Comparison of ENCODE assay signal across 27 cellular contexts in the genomic region with DNA sequence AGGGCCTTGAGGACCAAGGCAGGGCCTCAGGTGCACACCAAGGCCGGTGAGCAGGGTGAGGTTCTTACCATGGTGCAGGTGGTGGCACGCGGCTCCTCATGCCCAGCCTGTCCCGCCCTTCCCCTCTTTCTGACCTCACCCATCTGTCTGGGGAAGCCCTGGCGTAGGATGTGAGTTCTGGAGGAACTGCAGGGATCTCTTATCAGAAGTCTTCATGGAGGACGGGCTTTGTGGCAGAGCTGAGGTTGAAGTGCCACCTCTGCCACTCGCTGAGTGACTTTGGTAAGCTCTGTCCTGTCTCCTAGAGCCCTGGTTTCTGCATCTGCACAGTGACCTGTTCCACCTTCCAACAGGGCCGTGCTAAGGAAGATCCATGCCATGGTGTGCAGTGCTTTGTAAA. TPM values are rescaled to one million over a fixed set of nuclear protein-coding genes. Genes with fewer than 3 reads are reported as not detected.
DNase-seq lines count a peak whose midpoint lies in the region; ATAC-seq and TF ChIP-seq lines count a peak whose summit lies in the region.
"Had no signal": no experiment of that assay in that cellular context is flagged by ENCODE, and none has a peak within 500 bp of the region (broad histone marks: within the 10 kb centered on the region; RNA-seq: fewer than 3 reads in every experiment).

No MANE protein-coding gene starts in this region.

- no peak overlapping the region for H3K4me3 Mint-ChIP-seq in mesothelial cell of epicardium
- H3K4me3 Mint-ChIP-seq in stimulated activated naive B cell treated with anti-CD40 and anti-IgM and Interleukin-4, amounts not matched to agents 10 μg/mL and 1 μg/mL and 100 μg/mL, for 72 hours = no peak overlapping the region
- H3K4me3 Mint-ChIP-seq: activated T-helper 1 cell treated with anti-CD3 and anti-CD28 coated beads, Interleukin-12 subunit alpha, Interleukin-12 subunit beta, Interleukin-2, Interleukin-4 antibody, amounts not matched to agents 30 ng/mL and 10 ng/mL and 1 ng/mL, durations not matched to agents 14 hours and 24 hours and 36 hours; WTC11 had no signal

- H3K36me3 Mint-ChIP-seq in mesothelial cell of epicardium = peaks cover 4% of the 10 kb centered on the region
- peaks cover 53 to 80% of the 10 kb centered on the region in 2 donors for H3K36me3 Mint-ChIP-seq in stimulated activated naive B cell treated with anti-CD40 and anti-IgM and Interleukin-4, amounts not matched to agents 10 μg/mL and 1 μg/mL and 100 μg/mL, for 72 hours

- ATAC-seq in stimulated activated naive B cell treated with anti-CD40 and anti-IgM and Interleukin-4, amounts not matched to agents 10 μg/mL and 1 μg/mL and 100 μg/mL, for 72 hours (replicated peaks) = no peak
- ATAC-seq: WTC11 had no signal

- H3K9me3 Mint-ChIP-seq in mesothelial cell of epicardium = peaks cover 21% of the 10 kb centered on the region
- peaks cover 13 to 14% of the 10 kb centered on the region in 2 donors for H3K9me3 Mint-ChIP-seq in stimulated activated naive B cell treated with anti-CD40 and anti-IgM and Interleukin-4, amounts not matched to agents 10 μg/mL and 1 μg/mL and 100 μg/mL, for 72 hours

- DNase-seq in DMS 273 (lab: John Stamatoyannopoulos, UW; ENCODE audit: unreplicated experiment) (peak; percentile 47), DMS 273 treated with DMSO at 0.1 percent for 48 hours (lab: John Stamatoyannopoulos, UW) (no peak), coronary artery (ENCODE audit: low spot score) (no peak), mesothelial cell of epicardium (ENCODE audit: low spot score in 2 of 2, unreplicated experiment in 2 of 2) (no peak), activated T-cell treated with anti-CD3 and anti-CD28 coated beads for 4 hours (no peak)
- no peak for DNase-seq in stimulated activated naive B cell treated with anti-CD40 and anti-IgM and Interleukin-4, amounts not matched to agents 10 μg/mL and 1 μg/mL and 100 μg/mL, for 72 hours
- no peak for DNase-seq in stimulated activated naive CD4-positive, alpha-beta T cell treated with Interleukin-2 at 50 U/mL for 16 hours (lab: John Stamatoyannopoulos, UW)
- DNase-seq in stimulated activated CD4-positive, alpha-beta T cell treated with anti-CD3 and anti-CD28 coated beads, Interleukin-4, amount 100 ng/mL, for 1 hour = no peak
- DNase-seq: activated CD4-positive, alpha-beta T cell treated with anti-CD3 and anti-CD28 coated beads, Interleukin-2, amount 50 U/mL, for 1 hour; activated naive CD4-positive, alpha-beta T cell treated with Interleukin-2 at 50 U/mL for 16 hours; COR-L47; DMS79; HCEC 1CT; Karpas-422; NCI-H1930; NCI-H2171 treated with DMSO at 0.1 percent for 48 hours; NCI-H510A treated with DMSO at 0.1 percent for 48 hours; SJCRH30; stimulated activated CD4-positive, alpha-beta T cell treated with anti-CD3 and anti-CD28 coated beads, Interleukin-4, amount 100 ng/mL, for 24 hours; T-helper 9 cell; upper lobe of left lung had no signal

- H3K27me3 Mint-ChIP-seq in mesothelial cell of epicardium (ENCODE audit: low read depth) = no peaks in the 10 kb centered on the region
- H3K27me3 Mint-ChIP-seq in stimulated activated naive B cell treated with anti-CD40 and anti-IgM and Interleukin-4, amounts not matched to agents 10 μg/mL and 1 μg/mL and 100 μg/mL, for 72 hours = peaks cover 10 to 11% of the 10 kb centered on the region in 2 donors

- no peak for TF ChIP-seq CTCF in coronary artery (IDR thresholded peaks at IDR 0.05)
- TF ChIP-seq CTCF in mesothelial cell of epicardium (IDR thresholded peaks at IDR 0.05; ENCODE audit: unreplicated experiment) = no peak

- H3K4me3 ChIP-seq in coronary artery = no peak overlapping the region
- H3K4me3 ChIP-seq: right atrium auricular region, SJCRH30, upper lobe of left lung had no signal

- H3K27ac ChIP-seq in coronary artery = peak overlapping the region; percentile 69 to 80
- H3K27ac ChIP-seq: 22Rv1, C4-2B, parathyroid adenoma, right atrium auricular region, SJCRH30 had no signal

- peak overlapping the region; percentile 39 for H3K27ac Mint-ChIP-seq in mesothelial cell of epicardium
- peak overlapping the region; percentile 65 for H3K27ac Mint-ChIP-seq in stimulated activated naive B cell treated with anti-CD40 and anti-IgM and Interleukin-4, amounts not matched to agents 10 μg/mL and 1 μg/mL and 100 μg/mL, for 72 hours
- H3K27ac Mint-ChIP-seq: activated T-helper 1 cell treated with anti-CD3 and anti-CD28 coated beads, Interleukin-12 subunit alpha, Interleukin-12 subunit beta, Interleukin-2, Interleukin-4 antibody, amounts not matched to agents 30 ng/mL and 10 ng/mL and 1 ng/mL, durations not matched to agents 14 hours and 24 hours and 36 hours; WTC11 had no signal

- H3K4me1 Mint-ChIP-seq in mesothelial cell of epicardium = peaks cover 32% of the 10 kb centered on the region
- H3K4me1 Mint-ChIP-seq in stimulated activated naive B cell treated with anti-CD40 and anti-IgM and Interleukin-4, amounts not matched to agents 10 μg/mL and 1 μg/mL and 100 μg/mL, for 72 hours = peaks cover 46 to 73% of the 10 kb centered on the region in 2 donors

RNA-seq across cellular contexts. Expression of a gene that starts 49.1 kb away (rescaled TPM):
- 37.9 to 44.4 TPM (median 43.2 TPM) in 3 replicates for total RNA-seq in mesothelial cell of epicardium
